Comparison of ENCODE assay signal across 9 cellular contexts in genomic region chr12:90854136-90854689, GRCh38.
DNase-seq lines count a peak whose midpoint lies in the region; ATAC-seq and TF ChIP-seq lines count a peak whose summit lies in the region.
"Had no signal": no experiment of that assay in that cellular context is flagged by ENCODE, and none has a peak within 500 bp of the region (broad histone marks: within the 10 kb centered on the region; RNA-seq: fewer than 3 reads in every experiment).

No MANE protein-coding gene starts in this region.

- TF ChIP-seq POLR2A in suprapubic skin (IDR thresholded peaks at IDR 0.05): no peak

- H3K27ac Mint-ChIP-seq in HFFc6: no peak overlapping the region
- H3K27ac Mint-ChIP-seq in activated CD8-positive, alpha-beta T cell treated with anti-CD3 and anti-CD28 coated beads for 36 hours: no peak overlapping the region

- H3K4me3 Mint-ChIP-seq in HFFc6: no peak overlapping the region
- no peak overlapping the region for H3K4me3 Mint-ChIP-seq in activated CD8-positive, alpha-beta T cell treated with anti-CD3 and anti-CD28 coated beads for 36 hours

- H3K9me3 ChIP-seq in suprapubic skin: no peaks in the 10 kb centered on the region
- H3K9me3 ChIP-seq: SJSA1 had no signal

- 30% methylated on average over 8 of the region's 8 CpGs for WGBS in suprapubic skin

- no peak overlapping the region for H3K27ac ChIP-seq in suprapubic skin
- H3K27ac ChIP-seq: SJSA1 had no signal

- H3K36me3 Mint-ChIP-seq in HFFc6 (ENCODE audit: low read depth): no peaks in the 10 kb centered on the region
- H3K36me3 Mint-ChIP-seq in activated CD8-positive, alpha-beta T cell treated with anti-CD3 and anti-CD28 coated beads for 36 hours (ENCODE audit: low read depth): no peaks in the 10 kb centered on the region

- H3K4me1 ChIP-seq in suprapubic skin: peaks cover 3% of the 10 kb centered on the region
- H3K4me1 ChIP-seq: SJSA1 had no signal

- no peak for TF ChIP-seq EP300 in suprapubic skin (IDR thresholded peaks at IDR 0.05)

- DNase-seq in AG09309 (ENCODE audit: low read depth) (peak; percentile 35), GM10248 (ENCODE audit: extremely low spot score) (peak; percentile 16), HFFc6 (peak; percentile 16), NCI-H2029 (lab: John Stamatoyannopoulos, UW) (peak; percentile 51), hippocampal formation (lab: John Stamatoyannopoulos, UW) (peak; percentile 10 to 69), suprapubic skin (ENCODE audit: low spot score in 2 of 2) (no peak), HuH-7 (ENCODE audit: low spot score) (no peak)
- DNase-seq in activated CD8-positive, alpha-beta T cell treated with anti-CD3 and anti-CD28 coated beads for 36 hours: peak; percentile 11

- ATAC-seq in activated CD8-positive, alpha-beta T cell treated with anti-CD3 and anti-CD28 coated beads for 36 hours: peak; percentile 53

- no peaks in the 10 kb centered on the region for H3K27me3 ChIP-seq in suprapubic skin
- H3K27me3 ChIP-seq: SJSA1 had no signal

- peaks cover 2% of the 10 kb centered on the region; the same call in 1 of the 2 replicates for H3K27me3 Mint-ChIP-seq in HFFc6 (ENCODE audit: insufficient read depth)
- no peaks in the 10 kb centered on the region for H3K27me3 Mint-ChIP-seq in activated CD8-positive, alpha-beta T cell treated with anti-CD3 and anti-CD28 coated beads for 36 hours

- intact Hi-C loops in activated CD8-positive, alpha-beta T cell treated with anti-CD3 and anti-CD28 coated beads for 36 hours (cut with micrococcal nuclease): loop anchor here (5.0 kb wide), 1 partner anchor 1312 kb away; no protein-coding TSS in a partner anchor

- no peaks in the 10 kb centered on the region for H3K36me3 ChIP-seq in suprapubic skin
- H3K36me3 ChIP-seq: SJSA1 had no signal

- CTCF ChIA-PET in GM10248 (lab: Yijun Ruan, JAX): interaction anchor here (0.7 to 1.5 kb wide), 6 partner anchors 10 to 1312 kb away, joined by 3 to 5 read pairs (median 3); no protein-coding TSS in a partner anchor
- CTCF ChIA-PET in activated CD8-positive, alpha-beta T cell treated with anti-CD3 and anti-CD28 coated beads for 36 hours (lab: Charles Lee): interaction anchor here (0.5 to 1.7 kb wide), 17 partner anchors 9 to 1311 kb away, joined by 3 to 8 read pairs (median 3); no protein-coding TSS in a partner anchor

- no peak overlapping the region for H3K4me3 ChIP-seq in AG09309 (ENCODE audit: control insufficient read depth, low read depth, low read length)
- no peak overlapping the region for H3K4me3 ChIP-seq in suprapubic skin
- H3K4me3 ChIP-seq: SJSA1 had no signal

- TF ChIP-seq CTCF in AG09309 (IDR thresholded peaks at IDR 0.05; ENCODE audit: control insufficient read depth, insufficient read depth, low read depth, low read length, missing control alignments) (peak; percentile 72), GM10248 (IDR thresholded peaks at IDR 0.05; ENCODE audit: control extremely low read depth, extremely low read depth, low read depth, missing control alignments) (peak; percentile 59), HFFc6 (IDR thresholded peaks at IDR 0.05) (peak; percentile 88), suprapubic skin (IDR thresholded peaks at IDR 0.05) (peak; percentile 47 to 57)
- TF ChIP-seq CTCF in activated CD8-positive, alpha-beta T cell treated with anti-CD3 and anti-CD28 coated beads for 36 hours (IDR thresholded peaks at IDR 0.05): peak; percentile 69

- peaks cover 7% of the 10 kb centered on the region; the same call in 1 of the 2 replicates for H3K4me1 Mint-ChIP-seq in HFFc6 (ENCODE audit: low read depth)
- H3K4me1 Mint-ChIP-seq in activated CD8-positive, alpha-beta T cell treated with anti-CD3 and anti-CD28 coated beads for 36 hours (ENCODE audit: low read depth): no peaks in the 10 kb centered on the region

- POLR2A ChIA-PET in GM10248 (lab: Yijun Ruan, JAX): no interaction called here
- POLR2A ChIA-PET in activated CD8-positive, alpha-beta T cell treated with anti-CD3 and anti-CD28 coated beads for 36 hours (lab: Charles Lee): no interaction called here

- H3K9me3 Mint-ChIP-seq in HFFc6: no peaks in the 10 kb centered on the region
- H3K9me3 Mint-ChIP-seq in activated CD8-positive, alpha-beta T cell treated with anti-CD3 and anti-CD28 coated beads for 36 hours: no peaks in the 10 kb centered on the region

Comparison
In these comparisons a context has a peak if more than half of its experiments do, and no peak if none do; other contexts are left out.
1. DNase-seq: peak in AG09309 (single experiment), GM10248 (single experiment), HFFc6 (single experiment), NCI-H2029 (single experiment), activated CD8-positive, alpha-beta T cell treated with anti-CD3 and anti-CD28 coated beads for 36 hours (single experiment) and hippocampal formation (2 of 2); none in suprapubic skin (0 of 2) and HuH-7 (single experiment).
2. Peak in every context shown above with its lines, with median percentiles within 50 percentile points of each other: CTCF ChIP-seq.